12 cellular contexts compared by ENCODE assay signal in genomic region chr1:51736702-51737101, GRCh38.
DNase-seq lines count a peak whose midpoint lies in the region; ATAC-seq, FAIRE-seq and TF ChIP-seq lines count a peak whose summit lies in the region.
"Had no signal": no experiment of that assay in that cellular context is flagged by ENCODE, and none has a peak within 500 bp of the region (broad histone marks: within the 10 kb centered on the region; RNA-seq: fewer than 3 reads in every experiment).

No MANE protein-coding gene starts in this region.

- peaks cover 70% of the 10 kb centered on the region for H3K79me2 ChIP-seq in HCT116 (ENCODE audit: insufficient read depth, low read length)

- H3K4me3 ChIP-seq in HCT116 (replicated peaks in 1 of 2; ENCODE audit: low read depth in 1 of 2, low read length in 2 of 2) (no peak overlapping the region), kidney (ENCODE audit: low read length in 2 of 2) (no peak overlapping the region)
- H3K4me3 ChIP-seq in effector memory CD4-positive, alpha-beta T cell (ENCODE audit: insufficient read depth, low read depth, low read length, poor library complexity, severe bottlenecking) = no peak overlapping the region

- peak overlapping the region; percentile 8; the same call in 1 of the 2 replicates for H3K4me2 ChIP-seq in HCT116 (ENCODE audit: low read length)
- H3K4me2 ChIP-seq: KMS-11 had no signal

- H3K9me3 ChIP-seq in HCT116 (ENCODE audit: control insufficient read depth in 1 of 2, insufficient read depth in 1 of 2, low read depth in 1 of 2, low read length in 2 of 2) (no peaks in the 10 kb centered on the region), kidney (ENCODE audit: control insufficient read depth in 1 of 2, low read length in 2 of 2) (no peaks in the 10 kb centered on the region)
- H3K9me3 ChIP-seq in effector memory CD4-positive, alpha-beta T cell (ENCODE audit: control insufficient read depth, low read length) = no peaks in the 10 kb centered on the region

- RAD21 ChIA-PET in HCT116 (lab: Charles Lee; ENCODE audit: low non-redundant PET in 1 of 2, low total read pairs in 2 of 2, uncharacterized antibody in 2 of 2, unreplicated experiment in 2 of 2) = no interaction called here

- peak overlapping the region; percentile 41; the same call in 1 of the 2 replicates for H3K27ac Mint-ChIP-seq in WTC11

- no peaks in the 10 kb centered on the region for H3K36me3 ChIP-seq in HCT116 (ENCODE audit: control insufficient read depth in 1 of 2, insufficient read depth in 2 of 2, low read length in 2 of 2)
- H3K36me3 ChIP-seq in kidney (ENCODE audit: control insufficient read depth in 1 of 2, insufficient read depth in 2 of 2, low read length in 2 of 2) = no peaks in the 10 kb centered on the region
- no peaks in the 10 kb centered on the region for H3K36me3 ChIP-seq in effector memory CD4-positive, alpha-beta T cell (ENCODE audit: control insufficient read depth, insufficient read depth, low read length)

- POLR2A ChIA-PET in HCT116 (lab: Charles Lee) = no interaction called here
- POLR2A ChIA-PET in WTC11 (lab: Charles Lee) = no interaction called here

- TF ChIP-seq POLR2A in HCT116 (IDR thresholded peaks at IDR 0.05; ENCODE audit: borderline replicate concordance, extremely low read depth, insufficient read depth, insufficient read length) = no peak

- TF ChIP-seq CTCF in HCT116 (IDR thresholded peaks at IDR 0.05 in 2 of 3, conservative IDR thresholded peaks at IDR 0.05 in 1 of 3; ENCODE audit: borderline replicate concordance in 1 of 3, insufficient read depth in 1 of 3, low read depth in 2 of 3, low read length in 2 of 3) (no peak), WTC11 (IDR thresholded peaks at IDR 0.05) (no peak), kidney (IDR thresholded peaks at IDR 0.05; ENCODE audit: borderline replicate concordance, extremely low read depth, insufficient read depth) (no peak)

- no peak overlapping the region for H3K27ac ChIP-seq in HCT116 (ENCODE audit: low read depth, low read length)
- peak overlapping the region in 1 of 2 donors; percentile 24 for H3K27ac ChIP-seq in kidney (ENCODE audit: low read depth in 2 of 2, low read length in 2 of 2)
- no peak overlapping the region for H3K27ac ChIP-seq in effector memory CD4-positive, alpha-beta T cell (ENCODE audit: insufficient read depth, low read length, poor library complexity, severe bottlenecking)
- H3K27ac ChIP-seq: KMS-11 had no signal

- H3K36me3 Mint-ChIP-seq in WTC11 = no peaks in the 10 kb centered on the region

- peak; percentile 50 for DNase-seq in A172 (ENCODE audit: low spot score)
- peak; percentile 16 for DNase-seq in HCT116 (ENCODE audit: low read depth, low spot score)
- no peak for DNase-seq in WTC11 (ENCODE audit: low spot score)
- no peak for DNase-seq in kidney
- DNase-seq in effector memory CD4-positive, alpha-beta T cell = no peak
- no peak for DNase-seq in activated gamma-delta T cell (lab: John Stamatoyannopoulos, UW)
- no peak for DNase-seq in NCI-H1105 (lab: John Stamatoyannopoulos, UW)
- DNase-seq: amniotic stem cell; COR-L47; stimulated activated CD4-positive, alpha-beta T cell treated with anti-CD3 and anti-CD28 coated beads, Interleukin-4, amount 100 ng/mL, for 1 hour had no signal

- no peaks in the 10 kb centered on the region for H3K27me3 ChIP-seq in HCT116 (ENCODE audit: insufficient read depth, low read length)
- no peaks in the 10 kb centered on the region for H3K27me3 ChIP-seq in effector memory CD4-positive, alpha-beta T cell (replicated peaks; ENCODE audit: control insufficient read depth, insufficient read depth, low read length, poor library complexity, severe bottlenecking)

- no peak overlapping the region for H3K9ac ChIP-seq in HCT116 (ENCODE audit: low read length)
- H3K9ac ChIP-seq in kidney (ENCODE audit: low read length in 2 of 2) = no peak overlapping the region
- H3K9ac ChIP-seq: KMS-11 had no signal

- peak; percentile 27 for FAIRE-seq in kidney (lab: Jason Lieb, UNC)

- BruUV-seq in HCT116 (replicated peaks; lab: Mats Ljungman, UMichigan) = no TSS peak

- H3K4me1 ChIP-seq in HCT116 (ENCODE audit: control insufficient read depth in 1 of 2, insufficient read depth in 2 of 2, low read length in 2 of 2) (peaks cover 4 to 9% of the 10 kb centered on the region in 2 experiments; a peak in 3 of 4 replicates), kidney (ENCODE audit: control insufficient read depth in 1 of 2, insufficient read depth in 1 of 2, low read depth in 1 of 2, low read length in 2 of 2) (peaks cover 17 to 50% of the 10 kb centered on the region in 2 donors)
- peaks cover 7% of the 10 kb centered on the region for H3K4me1 ChIP-seq in effector memory CD4-positive, alpha-beta T cell (ENCODE audit: control insufficient read depth, insufficient read depth, low read length, poor library complexity, severe bottlenecking)

- H3K9me2 ChIP-seq in HCT116 (ENCODE audit: insufficient read depth) = no peaks in the 10 kb centered on the region

- H3K4me3 Mint-ChIP-seq in WTC11 = no peak overlapping the region

- H2AFZ ChIP-seq in HCT116 (ENCODE audit: low read depth, low read length, poor library complexity, severe bottlenecking) = no peak overlapping the region

- intact Hi-C loops in HCT116 (cut with micrococcal nuclease) (no loop called here), kidney (cut with DNase I) (no loop called here)

- H3K9me3 Mint-ChIP-seq in WTC11 = no peaks in the 10 kb centered on the region

- peaks cover 36% of the 10 kb centered on the region for H3K4me1 Mint-ChIP-seq in WTC11

- ATAC-seq in HCT116 (peak; percentile 36; the same call in 1 of the 2 replicates), WTC11 (no peak)
- no peak for ATAC-seq in activated CD4-positive, CD25-positive, alpha-beta regulatory T cell treated with anti-CD3 and anti-CD28 coated beads, Interleukin-2, amount 50 U/mL, for 24 hours

- TF ChIP-seq RAD21 in HCT116 (IDR thresholded peaks at IDR 0.05; ENCODE audit: low read depth) = no peak

- CTCF ChIA-PET in HCT116 (lab: Charles Lee) (no interaction called here), WTC11 (lab: Charles Lee) (no interaction called here)

- no peaks in the 10 kb centered on the region for H3K27me3 Mint-ChIP-seq in WTC11 (ENCODE audit: low read depth)

- H4K20me1 ChIP-seq in HCT116 (ENCODE audit: insufficient read depth) = peaks cover 5% of the 10 kb centered on the region; the same call in 1 of the 2 replicates

TF ChIP-seq in HCT116, 20 proteins besides CTCF, POLR2A, EP300 and RAD21:
- TF ChIP-seq SIN3A (IDR thresholded peaks at IDR 0.05; ENCODE audit: low read depth) (no peak), ELF1 (IDR thresholded peaks at IDR 0.05; ENCODE audit: borderline replicate concordance, low read depth) (no peak), TCF7L2 (IDR thresholded peaks at IDR 0.05; ENCODE audit: borderline replicate concordance, extremely low read depth, insufficient read depth, insufficient read length) (no peak), EZH2phosphoT487 (IDR thresholded peaks at IDR 0.05; ENCODE audit: borderline replicate concordance) (no peak), JUND (IDR thresholded peaks at IDR 0.05) (no peak), POLR2AphosphoS5 (IDR thresholded peaks at IDR 0.05; ENCODE audit: low read depth, low read length) (no peak), FOSL1 (IDR thresholded peaks at IDR 0.05; ENCODE audit: low read depth) (no peak), ZNF274 (IDR thresholded peaks at IDR 0.05; ENCODE audit: low read depth, low read length) (no peak), ZFX (IDR thresholded peaks at IDR 0.05) (no peak), EGR1 (IDR thresholded peaks at IDR 0.05; ENCODE audit: low read depth) (no peak; the same call in 1 of the 2 replicates), EZH2 (IDR thresholded peaks at IDR 0.05) (no peak)

TF ChIP-seq in WTC11, 78 proteins besides CTCF, POLR2A, EP300 and RAD21:
- no peak for TF ChIP-seq FOXP1 (CRISPR knock-in tag; IDR thresholded peaks at IDR 0.05; ENCODE audit: borderline replicate concordance)
- no peak for TF ChIP-seq CREM (CRISPR knock-in tag; IDR thresholded peaks at IDR 0.05)
- no peak for TF ChIP-seq SP1 (CRISPR knock-in tag; conservative IDR thresholded peaks at IDR 0.05)
- no peak for TF ChIP-seq SOX15 (CRISPR knock-in tag; IDR thresholded peaks at IDR 0.05)
- TF ChIP-seq HMGA2 (CRISPR knock-in tag; IDR thresholded peaks at IDR 0.05) = no peak
- TF ChIP-seq ZNF416 (CRISPR knock-in tag; IDR thresholded peaks at IDR 0.05) = no peak
- TF ChIP-seq ZNF671 (CRISPR knock-in tag; IDR thresholded peaks at IDR 0.05) = no peak
- TF ChIP-seq OVOL2 (CRISPR knock-in tag; IDR thresholded peaks at IDR 0.05; ENCODE audit: borderline replicate concordance) = no peak

Comparison
In these comparisons a context has a peak if more than half of its experiments do, and no peak if none do; other contexts are left out.
1. DNase-seq: peak in A172 (single experiment) and HCT116 (single experiment); none in WTC11 (single experiment), kidney (single experiment), effector memory CD4-positive, alpha-beta T cell (0 of 3), activated gamma-delta T cell (single experiment) and NCI-H1105 (single experiment).